ENCODE assay signal across 20 cellular contexts in genomic region chr1:17008208-17008855, GRCh38. TPM values are rescaled to one million over a fixed set of nuclear protein-coding genes. Genes with fewer than 3 reads are reported as not detected.
DNase-seq lines count a peak whose midpoint lies in the region; ATAC-seq, FAIRE-seq and TF ChIP-seq lines count a peak whose summit lies in the region.
"Had no signal": no experiment of that assay in that cellular context is flagged by ENCODE, and none has a peak within 500 bp of the region (broad histone marks: within the 10 kb centered on the region; RNA-seq: fewer than 3 reads in every experiment).

No MANE protein-coding gene starts in this region.

- H2BK120ac ChIP-seq in H1 (replicated peaks; ENCODE audit: low read depth, low read length): no peak overlapping the region

- peaks cover 16% of the 10 kb centered on the region for H3F3A ChIP-seq in SK-N-SH (replicated peaks; ENCODE audit: insufficient read depth)

- no peak overlapping the region for H4K91ac ChIP-seq in H1 (replicated peaks; ENCODE audit: insufficient read length, low read length)

- no peak overlapping the region for H3K4ac ChIP-seq in H1 (replicated peaks; ENCODE audit: insufficient read length, low read depth, low read length)

- H3K27me3 ChIP-seq in SK-N-SH (ENCODE audit: insufficient read depth): no peaks in the 10 kb centered on the region
- H3K27me3 ChIP-seq in H1 (replicated peaks in 1 of 4; ENCODE audit: control insufficient read depth in 3 of 4, extremely low read depth in 1 of 4, insufficient read depth in 3 of 4, low read length in 3 of 4): no peaks in the 10 kb centered on the region
- H3K27me3 ChIP-seq in lower lobe of right lung (ENCODE audit: low read depth): no peaks in the 10 kb centered on the region

- no peak overlapping the region for H2AK5ac ChIP-seq in H1 (ENCODE audit: low read depth, low read length)

- no peak overlapping the region for H3K4me3 ChIP-seq in SK-N-SH (ENCODE audit: low read depth in 2 of 2, low read length in 1 of 2)
- no peak overlapping the region for H3K4me3 ChIP-seq in HEK293 (ENCODE audit: low read depth, low read length)
- H3K4me3 ChIP-seq in H1 (ENCODE audit: extremely low read depth in 1 of 4, insufficient read depth in 2 of 4, low read depth in 3 of 4, low read length in 4 of 4): no peak overlapping the region
- no peak overlapping the region for H3K4me3 ChIP-seq in lower lobe of right lung
- no peak overlapping the region for H3K4me3 ChIP-seq in mucosa of descending colon
- H3K4me3 ChIP-seq: HAP-1 had no signal

- CTCF ChIA-PET in SK-N-SH (lab: Yijun Ruan, JAX) (interaction anchor here (1.1 to 2.2 kb wide), 3 partner anchors 21 to 93 kb away, joined by 3 to 9 read pairs (median 3); no protein-coding TSS in a partner anchor), HEK293 (lab: Yijun Ruan, JAX) (no interaction called here), H1 (lab: Charles Lee; ENCODE audit: partially characterized antibody) (interaction anchor here (0.6 to 11.4 kb wide), 5 partner anchors 20 to 104 kb away, joined by 3 to 164 read pairs (median 7); no protein-coding TSS in a partner anchor)

- no peak overlapping the region for H3K18ac ChIP-seq in H1 (ENCODE audit: extremely low read depth, low read length)

- TF ChIP-seq POLR2A in H1 (IDR thresholded peaks at IDR 0.05; ENCODE audit: control extremely low read depth in 1 of 2, low read depth in 2 of 2, low read length in 2 of 2): no peak

- H3K9ac ChIP-seq in SK-N-SH (no peak overlapping the region), H1 (replicated peaks in 1 of 4; ENCODE audit: extremely low read depth in 1 of 4, low read depth in 3 of 4, low read length in 3 of 4) (no peak overlapping the region)

- no peaks in the 10 kb centered on the region; the same call in 1 of the 2 replicates for H3K79me1 ChIP-seq in H1 (ENCODE audit: low read depth, low read length)

- no peak overlapping the region for H3K14ac ChIP-seq in H1 (ENCODE audit: insufficient read length)

- ATAC-seq in SK-N-SH treated with all-trans-retinoic acid at 6 μM for 48 hours (no peak), lower lobe of right lung (no peak), mucosa of descending colon (no peak)

- TF ChIP-seq CTCF in SK-N-SH (IDR thresholded peaks at IDR 0.05) (no peak), HEK293 (tag by site-specific recombination; IDR thresholded peaks at IDR 0.05) (no peak), H1 (IDR thresholded peaks at IDR 0.05; ENCODE audit: control extremely low read depth in 1 of 3, insufficient read depth in 1 of 3, low read depth in 1 of 3, low read length in 3 of 3) (no peak), lower lobe of right lung (IDR thresholded peaks at IDR 0.05) (no peak), mucosa of descending colon (IDR thresholded peaks at IDR 0.05) (no peak)

- H2BK20ac ChIP-seq in H1 (ENCODE audit: low read length): no peak overlapping the region

- H3K9me3 ChIP-seq in SK-N-SH: no peaks in the 10 kb centered on the region
- H3K9me3 ChIP-seq in HEK293 (ENCODE audit: control insufficient read depth, insufficient read depth, low read depth, low read length): no peaks in the 10 kb centered on the region
- no peaks in the 10 kb centered on the region for H3K9me3 ChIP-seq in H1 (ENCODE audit: insufficient read depth in 2 of 2, low read depth in 1 of 2, low read length in 1 of 2)
- no peaks in the 10 kb centered on the region for H3K9me3 ChIP-seq in lower lobe of right lung
- no peaks in the 10 kb centered on the region for H3K9me3 ChIP-seq in mucosa of descending colon
- H3K9me3 ChIP-seq: Caco-2, HAP-1 had no signal

- H4K8ac ChIP-seq in H1 (ENCODE audit: extremely low read depth, insufficient read depth, low read length): no peak overlapping the region

- H3K4me1 ChIP-seq in SK-N-SH (ENCODE audit: control insufficient read depth in 1 of 2, insufficient read depth in 2 of 2, low read depth in 1 of 2, low read length in 1 of 2) (peaks cover 15 to 22% of the 10 kb centered on the region in 2 experiments; a peak in 2 of 4 replicates), HEK293 (ENCODE audit: control insufficient read depth, insufficient read depth, low read length) (peaks cover 2% of the 10 kb centered on the region; the same call in 1 of the 2 replicates), H1 (replicated peaks in 1 of 4; ENCODE audit: control insufficient read depth in 3 of 4, insufficient read depth in 4 of 4, low read length in 3 of 4) (peaks cover 7 to 31% (median 20%) of the 10 kb centered on the region in 4 experiments), lower lobe of right lung (peaks cover 37% of the 10 kb centered on the region), mucosa of descending colon (ENCODE audit: low read depth) (peaks cover 16% of the 10 kb centered on the region)

- H2BK5ac ChIP-seq in H1 (ENCODE audit: low read depth, low read length): no peak overlapping the region

- WGBS in SK-N-SH (ENCODE audit: low lambda C conversion rate): 94% methylated on average over 15 of the region's 15 CpGs
- WGBS in H1 (ENCODE audit: extremely low coverage in 1 of 2, insufficient coverage in 1 of 2, insufficient read length in 1 of 2, insufficient replicate concordance in 2 of 2, low coverage in 1 of 2, low lambda C conversion rate in 2 of 2, missing lambda C conversion rate in 1 of 2), 2 experiments: 90% methylated on average over 15 of the region's 15 CpGs; no CpG with 5 or more reads in 1 of the 2 experiments

- H3K4me2 ChIP-seq in SK-N-SH (no peak overlapping the region), H1 (ENCODE audit: insufficient read depth in 1 of 2, low read depth in 2 of 2, low read length in 2 of 2) (no peak overlapping the region)

- no peak overlapping the region for H4K5ac ChIP-seq in H1 (ENCODE audit: insufficient read length, low read depth, low read length)

- H3K23me2 ChIP-seq in H1 (ENCODE audit: low read depth, low read length): peaks cover 5% of the 10 kb centered on the region; the same call in 1 of the 2 replicates

- peaks cover 31% of the 10 kb centered on the region for H4K20me1 ChIP-seq in SK-N-SH (ENCODE audit: insufficient read depth)
- peaks cover 0 to 7% of the 10 kb centered on the region in 2 experiments for H4K20me1 ChIP-seq in H1 (replicated peaks in 1 of 2; ENCODE audit: control insufficient read depth in 1 of 2, insufficient read depth in 2 of 2, low read length in 2 of 2)

- no peak for TF ChIP-seq EP300 in SK-N-SH (IDR thresholded peaks at IDR 0.05; ENCODE audit: borderline replicate concordance in 1 of 2, low read depth in 1 of 2, low read length in 1 of 2)
- no peak for TF ChIP-seq EP300 in H1 (IDR thresholded peaks at IDR 0.05; ENCODE audit: borderline replicate concordance in 1 of 2, low read depth in 2 of 2, low read length in 2 of 2)

- H3K36me3 ChIP-seq in SK-N-SH (replicated peaks in 1 of 2; ENCODE audit: control insufficient read depth in 1 of 2, insufficient read depth in 2 of 2, low read length in 1 of 2) (peaks cover 3 to 8% of the 10 kb centered on the region in 2 experiments), HEK293 (ENCODE audit: control insufficient read depth in 2 of 2, insufficient read depth in 1 of 2, low read length in 2 of 2) (peaks cover 3 to 25% of the 10 kb centered on the region in 2 experiments; a peak in 2 of 3 replicates), H1 (ENCODE audit: control insufficient read depth in 2 of 4, insufficient read depth in 4 of 4, low read length in 3 of 4) (peaks cover 0 to 11% (median 8%) of the 10 kb centered on the region in 4 experiments; a peak in 5 of 8 replicates), lower lobe of right lung (peaks cover 29% of the 10 kb centered on the region), mucosa of descending colon (ENCODE audit: low read depth) (no peaks in the 10 kb centered on the region)

- no peak overlapping the region for H3K27ac ChIP-seq in SK-N-SH (ENCODE audit: low read depth in 2 of 2, low read length in 1 of 2)
- H3K27ac ChIP-seq in HEK293 (ENCODE audit: extremely low read depth, low read depth, low read length): no peak overlapping the region
- no peak overlapping the region for H3K27ac ChIP-seq in H1 (ENCODE audit: low read depth, low read length)
- no peak overlapping the region for H3K27ac ChIP-seq in lower lobe of right lung
- H3K27ac ChIP-seq: 22Rv1, HL-60 had no signal

- H2BK15ac ChIP-seq in H1 (ENCODE audit: low read length): 0 out of 2 replicates have a peak overlapping the region, but pooled peaks have one; percentile 18

- no peak for FAIRE-seq in H1 (lab: Jason Lieb, UNC)
- FAIRE-seq: D721Med, G401.6, GM12892 had no signal

- H2BK12ac ChIP-seq in H1 (ENCODE audit: low read depth, low read length): no peak overlapping the region

- H3K79me2 ChIP-seq in SK-N-SH (ENCODE audit: insufficient read depth) (peaks cover 24% of the 10 kb centered on the region), H1 (ENCODE audit: control insufficient read depth in 1 of 2, insufficient read depth in 2 of 2, low read length in 2 of 2) (peaks cover 0 to 4% of the 10 kb centered on the region in 2 experiments; a peak in 1 of 4 replicates)

- H3K56ac ChIP-seq in H1 (replicated peaks; ENCODE audit: insufficient read length, low read depth, low read length): no peak overlapping the region

- POLR2A ChIA-PET in SK-N-SH (lab: Yijun Ruan, JAX): no interaction called here
- POLR2A ChIA-PET in HEK293 (lab: Yijun Ruan, JAX): interaction anchor here (0.6 to 0.7 kb wide), 3 partner anchors 25 to 48 kb away, joined by 3 to 5 read pairs (median 4); no protein-coding TSS in a partner anchor
- POLR2A ChIA-PET in H1 (lab: Charles Lee; ENCODE audit: partially characterized antibody): interaction anchor here (0.6 to 2.7 kb wide), 9 partner anchors 9 to 44 kb away, joined by 3 to 18 read pairs (median 4); partner anchors contain the start of gene MFAP2

- intact Hi-C loops in lower lobe of right lung (cut with DNase I): no loop called here
- intact Hi-C loops in mucosa of descending colon (cut with DNase I, micrococcal nuclease): no loop called here

- TF ChIP-seq RAD21 in SK-N-SH (IDR thresholded peaks at IDR 0.05; ENCODE audit: low read length) (no peak), H1 (IDR thresholded peaks at IDR 0.05 in 1 of 2, conservative IDR thresholded peaks at IDR 0.05 in 1 of 2; ENCODE audit: low read depth in 2 of 2, low read length in 2 of 2) (no peak)

- no peak overlapping the region for H2AFZ ChIP-seq in SK-N-SH (ENCODE audit: low read depth)
- H2AFZ ChIP-seq in H1 (ENCODE audit: low read length): no peak overlapping the region

- no peak overlapping the region for H3K23ac ChIP-seq in H1 (ENCODE audit: insufficient read length)

- H3K9me2 ChIP-seq in SK-N-SH: no peaks in the 10 kb centered on the region

- DNase-seq in SK-N-SH (peak; percentile 12), H1 (ENCODE audit: low read depth in 1 of 2, low spot score in 2 of 2) (no peak), GF-D8 (lab: John Stamatoyannopoulos, UW) (no peak), lower lobe of right lung (no peak), mucosa of descending colon (no peak)
- DNase-seq: C1 segment of cervical spinal cord; Caco-2; CD4-positive, CD25-positive, alpha-beta regulatory T cell; GOT3; Kasumi-1; KG1 had no signal

RNA-seq across cellular contexts. Expression of gene ATP13A2, which starts 3.4 kb away (rescaled TPM):
- 15.9 and 29.3 TPM in 2 replicates for polyA plus RNA-seq in SK-N-SH (2012; rRNA removed)
- polyA plus RNA-seq in SK-N-SH (2012; cell fraction: cytosol; rRNA removed): 8.2 and 16.2 TPM in 2 replicates
- 36.8 and 62.9 TPM in 2 replicates for polyA plus RNA-seq in SK-N-SH (2012; cell fraction: nucleus; rRNA removed)
- total RNA-seq in H1 (2021; fragmentation: NEBNext Ultra II Directional; extraction: Animal tissue kit (Norgen Biotek cat#: 25700)): 82.1 and 89.8 TPM in 2 replicates
- 83.6 and 137 TPM in 2 replicates for polyA plus RNA-seq in H1 (2011; rRNA removed)
- 64.7 TPM for polyA plus RNA-seq in H1 (2011; cell fraction: cytosol; rRNA removed)
- 131 TPM for polyA plus RNA-seq in H1 (2011; cell fraction: nucleus; rRNA removed)
- polyA plus RNA-seq in H1 (2012, experiment 1 of 2): 47.7 to 93.4 TPM (median 83.0 TPM) in 4 replicates
- 73.1 TPM for polyA plus RNA-seq in H1 (2012, experiment 2 of 2)
- 78.0 TPM for polyA plus RNA-seq in H1 (2013, experiment 1 of 2)
- 85.3 TPM for polyA plus RNA-seq in H1 (2013, experiment 2 of 2)
- polyA minus RNA-seq in H1 (2011; rRNA and poly(A)+ RNA removed): 96.7 and 126 TPM in 2 replicates
- 97.8 TPM for polyA minus RNA-seq in H1 (2011; cell fraction: cytosol; rRNA and poly(A)+ RNA removed)
- polyA minus RNA-seq in H1 (2011; cell fraction: nucleus; rRNA and poly(A)+ RNA removed): 55.4 TPM
- total RNA-seq in lower lobe of right lung: 39.9 TPM
- total RNA-seq in mucosa of descending colon: 10 to 100 TPM; 36.0 to 53.5 (median 44.1) TPM

RNA-seq across cellular contexts. Expression of gene MFAP2, which starts 27.9 kb away (rescaled TPM):
- 132 and 189 TPM in 2 replicates for polyA plus RNA-seq in SK-N-SH (2012; rRNA removed)
- polyA plus RNA-seq in SK-N-SH (2012; cell fraction: cytosol; rRNA removed): 91.7 and 112 TPM in 2 replicates
- polyA plus RNA-seq in SK-N-SH (2012; cell fraction: nucleus; rRNA removed): 237 and 364 TPM in 2 replicates
- 172 and 188 TPM in 2 replicates for total RNA-seq in H1 (2021; fragmentation: NEBNext Ultra II Directional; extraction: Animal tissue kit (Norgen Biotek cat#: 25700))
- polyA plus RNA-seq in H1 (2011; rRNA removed): 326 and 394 TPM in 2 replicates
- polyA plus RNA-seq in H1 (2011; cell fraction: cytosol; rRNA removed): 219 TPM
- polyA plus RNA-seq in H1 (2011; cell fraction: nucleus; rRNA removed): 360 TPM
- polyA plus RNA-seq in H1 (2012, experiment 1 of 2): 114 to 218 TPM (median 204 TPM) in 4 replicates
- polyA plus RNA-seq in H1 (2012, experiment 2 of 2): 253 TPM
- 278 TPM for polyA plus RNA-seq in H1 (2013, experiment 1 of 2)
- polyA plus RNA-seq in H1 (2013, experiment 2 of 2): 321 TPM
- polyA minus RNA-seq in H1 (2011; rRNA and poly(A)+ RNA removed): 64.4 and 85.3 TPM in 2 replicates
- 121 TPM for polyA minus RNA-seq in H1 (2011; cell fraction: cytosol; rRNA and poly(A)+ RNA removed)
- 111 TPM for polyA minus RNA-seq in H1 (2011; cell fraction: nucleus; rRNA and poly(A)+ RNA removed)
- total RNA-seq in lower lobe of right lung: 11.9 TPM
- total RNA-seq in mucosa of descending colon: 1 to 10 TPM; 2.4 to 6.3 (median 5.4) TPM
- total RNA-seq: CD4-positive, CD25-positive, alpha-beta regulatory T cell; HT1080 had no signal
- polyA plus RNA-seq: CD4-positive, CD25-positive, alpha-beta regulatory T cell had no signal

RNA-seq across cellular contexts. Expression of gene SDHB, which starts 45.5 kb away (rescaled TPM):
- polyA plus RNA-seq in SK-N-SH (2012; rRNA removed) (128 and 139 TPM in 2 replicates), H1 (2011; rRNA removed) (67.1 and 84.0 TPM in 2 replicates)
- 141 and 150 TPM in 2 replicates for polyA plus RNA-seq in SK-N-SH (2012; cell fraction: cytosol; rRNA removed)
- polyA plus RNA-seq in SK-N-SH (2012; cell fraction: nucleus; rRNA removed): 65.8 and 77.3 TPM in 2 replicates
- total RNA-seq in H1 (2021; fragmentation: NEBNext Ultra II Directional; extraction: Animal tissue kit (Norgen Biotek cat#: 25700)): 90.7 and 98.7 TPM in 2 replicates
- 94.6 TPM for polyA plus RNA-seq in H1 (2011; cell fraction: cytosol; rRNA removed)
- 57.2 TPM for polyA plus RNA-seq in H1 (2011; cell fraction: nucleus; rRNA removed)
- 73.0 to 88.0 TPM (median 79.9 TPM) in 4 replicates for polyA plus RNA-seq in H1 (2012, experiment 1 of 2)
- polyA plus RNA-seq in H1 (2012, experiment 2 of 2): 65.6 TPM
- polyA plus RNA-seq in H1 (2013, experiment 1 of 2): 100 TPM
- 91.9 TPM for polyA plus RNA-seq in H1 (2013, experiment 2 of 2)
- polyA minus RNA-seq in H1 (2011; rRNA and poly(A)+ RNA removed): 121 and 172 TPM in 2 replicates
- 41.2 TPM for polyA minus RNA-seq in H1 (2011; cell fraction: cytosol; rRNA and poly(A)+ RNA removed)
- polyA minus RNA-seq in H1 (2011; cell fraction: nucleus; rRNA and poly(A)+ RNA removed): 36.9 TPM
- total RNA-seq in lower lobe of right lung (79.8 TPM), mucosa of descending colon (100 to 1,000 TPM; 145 to 177 (median 163) TPM)

Comparison
In these comparisons a context has a peak if more than half of its experiments do, and no peak if none do; other contexts are left out.
1. RNA of gene MFAP2, which starts 27.9 kb away (total RNA-seq): 172 to 188 TPM in H1; 11.9 TPM in lower lobe of right lung (single experiment) and 2.4 to 6.3 TPM in mucosa of descending colon; every median in the first group is over 10 times any median in the second.